ENCODE assay signal across 10 cellular contexts in genomic region chr9:71760901-71761300, GRCh38. TPM values are rescaled to one million over a fixed set of nuclear protein-coding genes. Genes with fewer than 3 reads are reported as not detected.
DNase-seq lines count a peak whose midpoint lies in the region; ATAC-seq, FAIRE-seq and TF ChIP-seq lines count a peak whose summit lies in the region.
"Had no signal": no experiment of that assay in that cellular context is flagged by ENCODE, and none has a peak within 500 bp of the region (broad histone marks: within the 10 kb centered on the region; RNA-seq: fewer than 3 reads in every experiment).

No MANE protein-coding gene starts in this region.

- H3K27me3 Mint-ChIP-seq in osteocyte (ENCODE audit: unreplicated experiment), result no peaks in the 10 kb centered on the region
- H3K27me3 Mint-ChIP-seq in stimulated activated naive B cell treated with anti-CD40 and anti-IgM and Interleukin-4, amounts not matched to agents 10 μg/mL and 1 μg/mL and 100 μg/mL, for 72 hours, result no peaks in the 10 kb centered on the region

- peaks cover 78% of the 10 kb centered on the region for H3K4me1 Mint-ChIP-seq in osteocyte (ENCODE audit: unreplicated experiment)
- H3K4me1 Mint-ChIP-seq in stimulated activated naive B cell treated with anti-CD40 and anti-IgM and Interleukin-4, amounts not matched to agents 10 μg/mL and 1 μg/mL and 100 μg/mL, for 72 hours, result peaks cover 43 to 84% of the 10 kb centered on the region in 2 donors

- H3K27ac Mint-ChIP-seq in osteocyte (ENCODE audit: unreplicated experiment), result peak overlapping the region; percentile 48
- H3K27ac Mint-ChIP-seq in stimulated activated naive B cell treated with anti-CD40 and anti-IgM and Interleukin-4, amounts not matched to agents 10 μg/mL and 1 μg/mL and 100 μg/mL, for 72 hours, result no peak overlapping the region

- no peak for FAIRE-seq in GM12892 (lab: Jason Lieb, UNC)

- no peaks in the 10 kb centered on the region for H3K36me3 ChIP-seq in aorta (ENCODE audit: control insufficient read depth in 1 of 2, insufficient read depth in 2 of 2, low read length in 1 of 2)

- no peak for TF ChIP-seq POLR2A in GM12892 (IDR thresholded peaks at IDR 0.05; ENCODE audit: low read depth, low read length)

- H3K4me1 ChIP-seq in aorta (ENCODE audit: control insufficient read depth in 1 of 2, insufficient read depth in 2 of 2, low read length in 2 of 2), result peaks cover 0 to 2% of the 10 kb centered on the region in 2 donors

- no peaks in the 10 kb centered on the region for H3K9me3 ChIP-seq in aorta (ENCODE audit: control insufficient read depth, low read length)

- TF ChIP-seq CTCF in osteocyte (IDR thresholded peaks at IDR 0.05), result no peak

- H3K36me3 Mint-ChIP-seq in osteocyte (ENCODE audit: unreplicated experiment), result no peaks in the 10 kb centered on the region
- H3K36me3 Mint-ChIP-seq in stimulated activated naive B cell treated with anti-CD40 and anti-IgM and Interleukin-4, amounts not matched to agents 10 μg/mL and 1 μg/mL and 100 μg/mL, for 72 hours, result peaks cover 0 to 1% of the 10 kb centered on the region in 2 donors

- no peak for ATAC-seq in stimulated activated naive B cell treated with anti-CD40 and anti-IgM and Interleukin-4, amounts not matched to agents 10 μg/mL and 1 μg/mL and 100 μg/mL, for 72 hours (replicated peaks)
- ATAC-seq in aorta (ENCODE audit: low FRiP score), result no peak

- H3K9me3 Mint-ChIP-seq in osteocyte (ENCODE audit: unreplicated experiment), result no peaks in the 10 kb centered on the region
- no peaks in the 10 kb centered on the region for H3K9me3 Mint-ChIP-seq in stimulated activated naive B cell treated with anti-CD40 and anti-IgM and Interleukin-4, amounts not matched to agents 10 μg/mL and 1 μg/mL and 100 μg/mL, for 72 hours

- intact Hi-C loops in aorta (cut with DNase I), result loop anchor here (10.0 kb wide), 3 partner anchors 56 to 594 kb away; no protein-coding TSS in a partner anchor

- DNase-seq in NCI-H748 (lab: John Stamatoyannopoulos, UW; ENCODE audit: unreplicated experiment) (peak; percentile 40), NCI-H748 treated with DMSO at 0.1 percent for 48 hours (lab: John Stamatoyannopoulos, UW) (no peak), NCI-H2171 (lab: John Stamatoyannopoulos, UW) (peak; percentile 14), epithelial cell of prostate (ENCODE audit: low read depth, low spot score) (no peak), osteocyte (ENCODE audit: extremely low spot score, unreplicated experiment) (no peak), GM12892 (ENCODE audit: insufficient read length) (no peak), aorta (no peak)
- no peak for DNase-seq in stimulated activated naive B cell treated with anti-CD40 and anti-IgM and Interleukin-4, amounts not matched to agents 10 μg/mL and 1 μg/mL and 100 μg/mL, for 72 hours
- DNase-seq: MM.1S, SIG-M5 had no signal

- H3K27me3 ChIP-seq in aorta (ENCODE audit: control insufficient read depth in 1 of 2, insufficient read depth in 2 of 2, low read length in 1 of 2), result no peaks in the 10 kb centered on the region

- H3K4me3 Mint-ChIP-seq in osteocyte (ENCODE audit: unreplicated experiment), result no peak overlapping the region
- H3K4me3 Mint-ChIP-seq in stimulated activated naive B cell treated with anti-CD40 and anti-IgM and Interleukin-4, amounts not matched to agents 10 μg/mL and 1 μg/mL and 100 μg/mL, for 72 hours, result no peak overlapping the region

- H3K4me3 ChIP-seq in aorta (ENCODE audit: low read length in 2 of 2), result no peak overlapping the region

- H3K27ac ChIP-seq in epithelial cell of prostate, result peak overlapping the region; percentile 85
- no peak overlapping the region for H3K27ac ChIP-seq in aorta (ENCODE audit: low read depth in 1 of 2, low read length in 2 of 2)

- 79 to 84% methylated on average over 5 of the region's 5 CpGs for WGBS in aorta, 2 donors

RNA-seq across cellular contexts. Expression of gene CEMIP2, which starts 7.4 kb away (rescaled TPM):
- total RNA-seq in osteocyte (20.9 and 23.0 TPM in 2 replicates), aorta (100 to 1,000 TPM; 101 to 122 TPM)
- polyA plus RNA-seq in GM12892 (2012; ENCODE audit: missing spikeins), result 0.57 TPM
- 1 to 10 TPM; 5.4 to 8.4 TPM for polyA plus RNA-seq in aorta

Comparison
In these comparisons a context has a peak if more than half of its experiments do, and no peak if none do; other contexts are left out.
1. DNase-seq: peak in NCI-H748 (single experiment) and NCI-H2171 (single experiment); none in NCI-H748 treated with DMSO at 0.1 percent for 48 hours (single experiment), epithelial cell of prostate (single experiment), osteocyte (single experiment), GM12892 (single experiment), stimulated activated naive B cell treated with anti-CD40 and anti-IgM and Interleukin-4, amounts not matched to agents 10 μg/mL and 1 μg/mL and 100 μg/mL, for 72 hours (single experiment) and aorta (0 of 2).